3 cellular contexts compared by ENCODE assay signal in the genomic region with DNA sequence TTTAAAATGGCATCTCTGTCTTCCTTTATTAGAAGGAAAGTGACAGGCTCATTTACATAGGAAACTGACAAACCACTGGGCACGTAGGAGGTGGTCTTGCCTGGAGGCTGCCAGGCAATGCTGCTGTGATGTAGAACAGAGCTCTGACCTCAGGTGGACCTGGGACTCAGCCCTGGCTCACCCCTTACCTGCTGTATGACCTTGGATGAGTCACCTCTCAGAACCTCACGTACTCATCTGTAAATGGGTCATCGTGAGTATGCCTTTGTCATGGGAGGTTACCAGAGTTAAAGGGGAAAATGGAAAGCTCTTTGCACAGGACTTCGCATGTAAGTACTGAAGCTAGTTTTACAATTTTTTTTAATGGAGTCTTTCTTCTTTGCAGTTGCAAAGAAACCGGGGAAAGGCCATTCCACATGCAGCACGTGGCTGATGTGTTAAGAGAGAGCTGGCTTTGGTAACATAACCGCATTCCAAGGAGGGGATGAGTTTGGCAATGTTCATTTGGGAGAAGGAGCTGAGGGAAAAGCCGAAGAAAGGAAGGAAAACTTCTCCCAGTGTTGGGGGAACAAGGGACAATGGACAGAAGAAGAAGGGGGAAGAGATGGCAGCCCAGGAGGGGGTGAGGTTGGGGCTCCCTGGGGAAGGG.
TF ChIP-seq lines count a peak whose summit lies in the region.

No MANE protein-coding gene starts in this region.

TF ChIP-seq in HCT116, 20 proteins besides CTCF, POLR2A, EP300 and RAD21:
- TF ChIP-seq, protein P1, sequence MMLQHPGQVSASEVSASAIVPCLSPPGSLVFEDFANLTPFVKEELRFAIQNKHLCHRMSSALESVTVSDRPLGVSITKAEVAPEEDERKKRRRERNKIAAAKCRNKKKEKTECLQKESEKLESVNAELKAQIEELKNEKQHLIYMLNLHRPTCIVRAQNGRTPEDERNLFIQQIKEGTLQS (IDR thresholded peaks at IDR 0.05): no peak
- TF ChIP-seq FOSL1 (IDR thresholded peaks at IDR 0.05; ENCODE audit: low read depth): no peak
- no peak for TF ChIP-seq ZFX (IDR thresholded peaks at IDR 0.05)
- no peak for TF ChIP-seq CEBPB (IDR thresholded peaks at IDR 0.05; ENCODE audit: low read depth)
- TF ChIP-seq, protein P2, sequence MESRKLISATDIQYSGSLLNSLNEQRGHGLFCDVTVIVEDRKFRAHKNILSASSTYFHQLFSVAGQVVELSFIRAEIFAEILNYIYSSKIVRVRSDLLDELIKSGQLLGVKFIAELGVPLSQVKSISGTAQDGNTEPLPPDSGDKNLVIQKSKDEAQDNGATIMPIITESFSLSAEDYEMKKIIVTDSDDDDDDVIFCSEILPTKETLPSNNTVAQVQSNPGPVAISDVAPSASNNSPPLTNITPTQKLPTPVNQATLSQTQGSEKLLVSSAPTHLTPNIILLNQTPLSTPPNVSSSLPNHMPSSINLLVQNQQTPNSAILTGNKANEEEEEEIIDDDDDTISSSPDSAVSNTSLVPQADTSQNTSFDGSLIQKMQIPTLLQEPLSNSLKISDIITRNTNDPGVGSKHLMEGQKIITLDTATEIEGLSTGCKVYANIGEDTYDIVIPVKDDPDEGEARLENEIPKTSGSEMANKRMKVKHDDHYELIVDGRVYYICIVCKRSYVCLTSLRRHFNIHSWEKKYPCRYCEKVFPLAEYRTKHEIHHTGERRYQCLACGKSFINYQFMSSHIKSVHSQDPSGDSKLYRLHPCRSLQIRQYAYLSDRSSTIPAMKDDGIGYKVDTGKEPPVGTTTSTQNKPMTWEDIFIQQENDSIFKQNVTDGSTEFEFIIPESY (IDR thresholded peaks at IDR 0.05; ENCODE audit: extremely low read depth, insufficient replicate concordance, low read length): no peak
- no peak for TF ChIP-seq EZH2 (IDR thresholded peaks at IDR 0.05)
- no peak for TF ChIP-seq SIN3A (IDR thresholded peaks at IDR 0.05; ENCODE audit: low read depth)
- no peak for TF ChIP-seq REST (IDR thresholded peaks at IDR 0.05; ENCODE audit: low read depth)
- no peak for TF ChIP-seq EGR1 (IDR thresholded peaks at IDR 0.05; ENCODE audit: low read depth)
- TF ChIP-seq JUND (IDR thresholded peaks at IDR 0.05): no peak
- TF ChIP-seq EZH2phosphoT487 (IDR thresholded peaks at IDR 0.05; ENCODE audit: borderline replicate concordance): no peak
- no peak for TF ChIP-seq POLR2AphosphoS5 (IDR thresholded peaks at IDR 0.05; ENCODE audit: low read depth, low read length)
- TF ChIP-seq TCF7L2 (IDR thresholded peaks at IDR 0.05; ENCODE audit: borderline replicate concordance, extremely low read depth, insufficient read depth, insufficient read length): no peak
- no peak for TF ChIP-seq CBX3 (IDR thresholded peaks at IDR 0.05; ENCODE audit: low read depth)
- no peak for TF ChIP-seq ELF1 (IDR thresholded peaks at IDR 0.05; ENCODE audit: borderline replicate concordance, low read depth)

TF ChIP-seq in H1, 55 proteins besides CTCF, POLR2A, EP300 and RAD21:
- TF ChIP-seq YY1 (IDR thresholded peaks at IDR 0.05; ENCODE audit: low read depth, low read length) (no peak), SIN3A (conservative IDR thresholded peaks at IDR 0.05 in 1 of 2, IDR thresholded peaks at IDR 0.05 in 1 of 2; ENCODE audit: low read depth in 1 of 2, low read length in 2 of 2) (no peak), PHF8 (conservative IDR thresholded peaks at IDR 0.05; ENCODE audit: low read depth, low read length) (no peak), GABPA (IDR thresholded peaks at IDR 0.05; ENCODE audit: borderline replicate concordance, insufficient read depth, low read length) (no peak), SIX5 (IDR thresholded peaks at IDR 0.05; ENCODE audit: low read depth, low read length) (no peak), CTBP2 (IDR thresholded peaks at IDR 0.05; ENCODE audit: borderline replicate concordance, insufficient read depth, insufficient read length, low read length) (no peak), RXRA (IDR thresholded peaks at IDR 0.05; ENCODE audit: insufficient read depth, low read depth, low read length) (no peak), FOSL1 (IDR thresholded peaks at IDR 0.05; ENCODE audit: insufficient read depth, low read depth, low read length) (no peak), JUN (IDR thresholded peaks at IDR 0.05; ENCODE audit: low read depth, low read length) (no peak), TEAD4 (IDR thresholded peaks at IDR 0.05; ENCODE audit: low read depth, low read length) (no peak), NRF1 (IDR thresholded peaks at IDR 0.05; ENCODE audit: low read depth, low read length) (no peak), NANOG (IDR thresholded peaks at IDR 0.05; ENCODE audit: insufficient read depth, low read depth, low read length, poor library complexity, severe bottlenecking) (no peak), GTF2F1 (IDR thresholded peaks at IDR 0.05; ENCODE audit: borderline replicate concordance, low read depth, low read length) (no peak), CHD1 (IDR thresholded peaks at IDR 0.05; ENCODE audit: low read depth, low read length) (no peak), TAF1 (IDR thresholded peaks at IDR 0.05; ENCODE audit: low read depth, low read length) (no peak), HDAC6 (IDR thresholded peaks at IDR 0.05; ENCODE audit: low read depth, low read length) (no peak), EZH2 (IDR thresholded peaks at IDR 0.05; ENCODE audit: low read depth, low read length, severe bottlenecking) (no peak), KDM4A (IDR thresholded peaks at IDR 0.05; ENCODE audit: low read depth, low read length, severe bottlenecking) (no peak)
- TF ChIP-seq, protein P1 (IDR thresholded peaks at IDR 0.05; ENCODE audit: insufficient read depth, low read depth, low read length): no peak
- TF ChIP-seq, protein P3, sequence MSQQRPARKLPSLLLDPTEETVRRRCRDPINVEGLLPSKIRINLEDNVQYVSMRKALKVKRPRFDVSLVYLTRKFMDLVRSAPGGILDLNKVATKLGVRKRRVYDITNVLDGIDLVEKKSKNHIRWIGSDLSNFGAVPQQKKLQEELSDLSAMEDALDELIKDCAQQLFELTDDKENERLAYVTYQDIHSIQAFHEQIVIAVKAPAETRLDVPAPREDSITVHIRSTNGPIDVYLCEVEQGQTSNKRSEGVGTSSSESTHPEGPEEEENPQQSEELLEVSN (IDR thresholded peaks at IDR 0.05): no peak

TF ChIP-seq in liver, 16 proteins besides CTCF, POLR2A, EP300 and RAD21:
- TF ChIP-seq GABPA (IDR thresholded peaks at IDR 0.05 in 1 of 2, conservative IDR thresholded peaks at IDR 0.05 in 1 of 2) (no peak), JUND (IDR thresholded peaks at IDR 0.05) (peak; percentile 85 to 97), TAF1 (conservative IDR thresholded peaks at IDR 0.05) (no peak), SP1 (IDR thresholded peaks at IDR 0.05) (peak; percentile 59), RXRA (IDR thresholded peaks at IDR 0.05) (peak; percentile 95 to 98), FOXA1 (IDR thresholded peaks at IDR 0.05) (no peak), REST (IDR thresholded peaks at IDR 0.05) (no peak), NR2F2 (IDR thresholded peaks at IDR 0.05) (no peak), YY1 (IDR thresholded peaks at IDR 0.05) (no peak), HNF4A (conservative IDR thresholded peaks at IDR 0.05) (peak; percentile 63 to 79), HNF4G (IDR thresholded peaks at IDR 0.05) (no peak), MAX (IDR thresholded peaks at IDR 0.05) (no peak), FOXA2 (IDR thresholded peaks at IDR 0.05) (no peak), EGR1 (IDR thresholded peaks at IDR 0.05; ENCODE audit: low read depth in 2 of 2) (no peak)
- TF ChIP-seq, protein P2 (IDR thresholded peaks at IDR 0.05): no peak
- TF ChIP-seq, protein P1 (IDR thresholded peaks at IDR 0.05): peak; percentile 64
